33 cellular contexts compared by ENCODE assay signal in the genomic region with DNA sequence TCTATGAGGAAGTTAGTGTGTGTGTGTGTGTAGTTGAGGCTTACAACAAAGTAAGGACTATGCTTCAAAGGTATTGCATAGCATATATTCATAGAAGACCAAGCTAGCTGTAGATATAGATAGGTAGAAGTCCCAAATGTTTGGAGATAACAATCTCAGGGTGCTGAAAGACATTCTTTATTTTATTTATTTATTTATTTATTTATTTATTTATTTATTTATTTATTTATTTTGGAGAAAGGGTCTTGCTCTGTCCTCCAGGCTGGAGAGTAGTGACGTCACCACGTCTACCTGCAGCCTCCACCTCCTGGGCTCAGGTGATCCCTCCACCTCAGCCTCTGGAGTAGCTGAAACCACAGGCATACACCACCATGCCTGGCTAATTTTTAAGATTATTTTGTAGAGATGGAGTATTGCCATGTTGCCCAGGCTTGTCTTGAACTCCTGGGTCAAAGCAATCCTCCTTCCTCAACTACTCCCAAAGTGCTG.
"Had no signal": no experiment of that assay in that cellular context is flagged by ENCODE, and none has a peak within 500 bp of the region (broad histone marks: within the 10 kb centered on the region; RNA-seq: fewer than 3 reads in every experiment).

No MANE protein-coding gene starts in this region.

- ATAC-seq: activated naive CD4-positive, alpha-beta T cell treated with anti-CD3 and anti-CD28 coated beads, Interleukin-2, amount 50 U/mL, for 72 hours; activated naive CD8-positive, alpha-beta T cell treated with anti-CD3 and anti-CD28 coated beads, Interleukin-2, amount 50 U/mL, for 24 hours; activated T-cell treated with anti-CD3 and anti-CD28 coated beads, Interleukin-2, amount 50 U/mL, for 4 hours; activated T-cell treated with anti-CD3 and anti-CD28 coated beads, Interleukin-2, amount 50 U/mL, for 72 hours; activated T-helper 17 cell treated with anti-CD3 and anti-CD28 coated beads, Interleukin-2, amount 50 U/mL, for 72 hours; body of pancreas had no signal

- H3K27me3 ChIP-seq: adrenal gland, ascending aorta, brain microvascular endothelial cell, breast epithelium, cardiac muscle cell had no signal

- FAIRE-seq: astrocyte, bronchial epithelial cell had no signal

- H3K27ac ChIP-seq: adrenal gland, ascending aorta, body of pancreas, brain microvascular endothelial cell, breast epithelium, cardiac muscle cell had no signal

- DNase-seq: activated effector memory CD4-positive, alpha-beta T cell treated with anti-CD3 and anti-CD28 coated beads, Interleukin-2, amount 50 U/mL, for 16 hours; activated effector memory CD4-positive, alpha-beta T cell treated with Interleukin-2 at 50 U/mL for 16 hours; activated gamma-delta T cell; activated gamma-delta T cell treated with Interleukin-2 at 50 U/mL for 16 hours; activated naive CD4-positive, alpha-beta T cell; activated naive CD4-positive, alpha-beta T cell treated with anti-CD3 and anti-CD28 coated beads for 36 hours; activated naive CD4-positive, alpha-beta T cell treated with anti-CD3 and anti-CD28 coated beads, Interleukin-2, amount 10 ng/mL, durations not matched to agents 7 days and 5 days; activated naive CD4-positive, alpha-beta T cell treated with anti-CD3 and anti-CD28 coated beads, Interleukin-2, amount 50 U/mL, for 16 hours; activated naive CD4-positive, alpha-beta T cell treated with Interleukin-2 at 50 U/mL for 16 hours; activated naive CD8-positive, alpha-beta T cell treated with anti-CD3 and anti-CD28 coated beads for 36 hours; activated naive CD8-positive, alpha-beta T cell treated with anti-CD3 and anti-CD28 coated beads, Interleukin-2, amount 10 ng/mL, durations not matched to agents 7 days and 5 days; activated naive CD8-positive, alpha-beta T cell treated with anti-CD3 and anti-CD28 coated beads, Interleukin-2, amount 50 U/mL, for 24 hours; activated T-cell treated with anti-CD3 and anti-CD28 coated beads, Interleukin-2, amount 50 U/mL, for 24 hours; activated T-cell treated with anti-CD3 and anti-CD28 coated beads, Interleukin-2, amount 50 U/mL, for 4 hours; activated T-cell treated with anti-CD3 and anti-CD28 coated beads, Interleukin-2, amount 50 U/mL, for 48 hours; activated T-cell treated with anti-CD3 and anti-CD28 coated beads, Interleukin-2, amount 50 U/mL, for 72 hours; adrenal gland; amniotic stem cell; amygdala; anterior cingulate cortex; aorta; body of pancreas; brain microvascular endothelial cell; caudate nucleus; central memory CD4-positive, alpha-beta T cell; cerebellar nuclear complex had no signal

- H3K4me3 ChIP-seq: adrenal gland, ascending aorta, body of pancreas, breast epithelium, cardiac muscle cell had no signal

- H3K4me1 ChIP-seq: adrenal gland, ascending aorta, body of pancreas, breast epithelium had no signal

- H3K36me3 ChIP-seq: adrenal gland, ascending aorta, brain microvascular endothelial cell, breast epithelium, cardiac muscle cell had no signal

- H3K9me3 ChIP-seq: adrenal gland, ascending aorta, body of pancreas, breast epithelium had no signal
